In genomic region chr5:111454198-111454606, GRCh38 we compare ENCODE assay signal across 8 cellular contexts. TPM values are rescaled to one million over a fixed set of nuclear protein-coding genes. Genes with fewer than 3 reads are reported as not detected.
A peak's percentile ranks its signal among the peaks of the same experiment; 100 is the strongest.
DNase-seq lines count a peak whose midpoint lies in the region; ATAC-seq and TF ChIP-seq lines count a peak whose summit lies in the region.

No MANE protein-coding gene starts in this region.

- H3K18ac ChIP-seq in mesendoderm (ENCODE audit: low read length): no peak overlapping the region

- H2BK15ac ChIP-seq in mesendoderm (replicated peaks; ENCODE audit: low read depth): no peak overlapping the region

- ATAC-seq in HG02938 (IDR thresholded peaks at IDR 0.05; ENCODE audit: unreplicated experiment) (no peak), HG02852 (IDR thresholded peaks at IDR 0.05; ENCODE audit: unreplicated experiment) (no peak)

- H3K9ac ChIP-seq in fibroblast of lung (ENCODE audit: insufficient read depth, low read length) (no peak overlapping the region), mesendoderm (ENCODE audit: low read length) (no peak overlapping the region)

- no peak overlapping the region for H4K5ac ChIP-seq in mesendoderm (ENCODE audit: low read length)

- H2AK5ac ChIP-seq in mesendoderm (ENCODE audit: low read length): no peak overlapping the region

- H3K9me3 ChIP-seq in fibroblast of lung (ENCODE audit: control insufficient read depth, insufficient read depth, low read depth, low read length): no peaks in the 10 kb centered on the region

- no peaks in the 10 kb centered on the region for H4K20me1 ChIP-seq in fibroblast of lung (ENCODE audit: control insufficient read depth, extremely low read depth, insufficient read depth, low read length)

- no peak overlapping the region for H3K4ac ChIP-seq in mesendoderm (ENCODE audit: low read depth, low read length)

- H3K79me2 ChIP-seq in fibroblast of lung (ENCODE audit: control insufficient read depth, insufficient read depth, low read length) (no peaks in the 10 kb centered on the region), mesendoderm (ENCODE audit: control insufficient read depth, insufficient read depth, low read length) (no peaks in the 10 kb centered on the region)

- H3K36me3 Mint-ChIP-seq in HFFc6 (ENCODE audit: low read depth): no peaks in the 10 kb centered on the region
- H3K36me3 Mint-ChIP-seq in nephron progenitor cell (ENCODE audit: low read depth): no peaks in the 10 kb centered on the region

- H3K4me2 ChIP-seq in fibroblast of lung (ENCODE audit: extremely low read depth, insufficient read depth, low read length) (no peak overlapping the region), mesendoderm (ENCODE audit: low read length) (no peak overlapping the region)

- H3K9me3 Mint-ChIP-seq in HFFc6 (no peaks in the 10 kb centered on the region), nephron progenitor cell (no peaks in the 10 kb centered on the region)

- H3K56ac ChIP-seq in mesendoderm (ENCODE audit: low read length): no peak overlapping the region

- H2AFZ ChIP-seq in fibroblast of lung (ENCODE audit: low read length): no peak overlapping the region

- H3K4me1 ChIP-seq in fibroblast of lung (ENCODE audit: control insufficient read depth, extremely low read depth, insufficient read depth, low read length) (peaks cover 2% of the 10 kb centered on the region), mesendoderm (ENCODE audit: control insufficient read depth, low read depth, low read length) (no peaks in the 10 kb centered on the region)

- no CpG with 5 or more reads among the region's 3 CpGs for WGBS in mesendoderm (ENCODE audit: extremely low coverage, insufficient coverage, low lambda C conversion rate)

- H3K27ac Mint-ChIP-seq in HFFc6: peak overlapping the region; percentile 86
- no peak overlapping the region for H3K27ac Mint-ChIP-seq in nephron progenitor cell

- H4K8ac ChIP-seq in mesendoderm (ENCODE audit: low read depth, low read length): no peak overlapping the region

- H3K4me3 ChIP-seq in AG09309 (ENCODE audit: control insufficient read depth, low read depth, low read length): no peak overlapping the region
- no peak overlapping the region for H3K4me3 ChIP-seq in fibroblast of lung (replicated peaks in 1 of 4; ENCODE audit: control extremely low read depth in 1 of 4, insufficient read depth in 1 of 4, low read depth in 3 of 4, low read length in 4 of 4)
- H3K4me3 ChIP-seq in mesendoderm (ENCODE audit: low read length): no peak overlapping the region

- H3K79me1 ChIP-seq in mesendoderm (ENCODE audit: low read length): no peaks in the 10 kb centered on the region

- TF ChIP-seq CTCF in AG09309 (IDR thresholded peaks at IDR 0.05; ENCODE audit: control insufficient read depth, insufficient read depth, low read depth, low read length, missing control alignments) (no peak), HFFc6 (IDR thresholded peaks at IDR 0.05) (no peak), fibroblast of lung (conservative IDR thresholded peaks at IDR 0.05 in 1 of 2, IDR thresholded peaks at IDR 0.05 in 1 of 2; ENCODE audit: low read depth in 1 of 2, low read length in 2 of 2) (no peak), nephron progenitor cell (IDR thresholded peaks at IDR 0.05) (no peak)

- H3K27me3 ChIP-seq in fibroblast of lung (ENCODE audit: control insufficient read depth, insufficient read depth, low read length) (no peaks in the 10 kb centered on the region), mesendoderm (ENCODE audit: insufficient read depth, low read length, poor library complexity) (no peaks in the 10 kb centered on the region)

- DNase-seq in AG09309 (ENCODE audit: low read depth) (peak; percentile 14), HFFc6 (peak; percentile 70), NCI-H748 (lab: John Stamatoyannopoulos, UW; ENCODE audit: unreplicated experiment) (peak; percentile 91), fibroblast of lung (ENCODE audit: low read depth in 2 of 2) (peak; percentile 73 to 77), mesendoderm (no peak), nephron progenitor cell (no peak)

- H3K27ac ChIP-seq in fibroblast of lung (ENCODE audit: insufficient read depth, low read length) (no peak overlapping the region), mesendoderm (ENCODE audit: low read depth, low read length) (no peak overlapping the region)

- H3K4me1 Mint-ChIP-seq in HFFc6 (ENCODE audit: low read depth) (peaks cover 31% of the 10 kb centered on the region), nephron progenitor cell (no peaks in the 10 kb centered on the region)

- H2BK5ac ChIP-seq in mesendoderm (ENCODE audit: low read length): no peak overlapping the region

- H3K36me3 ChIP-seq in fibroblast of lung (ENCODE audit: control insufficient read depth, insufficient read depth, low read length): no peaks in the 10 kb centered on the region
- H3K36me3 ChIP-seq in mesendoderm (ENCODE audit: control insufficient read depth, insufficient read depth, low read length): no peaks in the 10 kb centered on the region

- no peaks in the 10 kb centered on the region for H3K27me3 Mint-ChIP-seq in HFFc6 (ENCODE audit: insufficient read depth)
- peaks cover 6% of the 10 kb centered on the region for H3K27me3 Mint-ChIP-seq in nephron progenitor cell (ENCODE audit: low read depth, poor library complexity)

- H2BK120ac ChIP-seq in mesendoderm (ENCODE audit: low read depth, low read length): no peak overlapping the region

- H3K4me3 Mint-ChIP-seq in HFFc6 (peak overlapping the region; percentile 77), nephron progenitor cell (no peak overlapping the region)

- no peak overlapping the region for H3K23ac ChIP-seq in mesendoderm (ENCODE audit: low read length)

RNA-seq across cellular contexts. Expression of gene STARD4, which starts 58.1 kb away (rescaled TPM):
- 10 to 100 TPM; 18.0 to 26.4 (median 24.4) TPM for total RNA-seq in HFFc6 (2021; fragmentation: NEBNext Ultra II Directional; extraction: Animal tissue kit (Norgen Biotek cat#: 25700))
- total RNA-seq in fibroblast of lung: 88.6 and 154 TPM in 2 replicates
- 39.1 and 74.6 TPM in 2 replicates for polyA plus RNA-seq in fibroblast of lung
- 32.6 and 53.1 TPM in 2 replicates for polyA plus RNA-seq in fibroblast of lung (2012)
- 15.7 and 42.7 TPM in 2 replicates for polyA minus RNA-seq in fibroblast of lung (ENCODE audit: low replicate concordance)
- 42.6 TPM for polyA plus RNA-seq in mesendoderm (2013, experiment 1 of 2)
- polyA plus RNA-seq in mesendoderm (2013, experiment 2 of 2): 43.4 TPM

Comparison
In these comparisons a context has a peak if more than half of its experiments do, and no peak if none do; other contexts are left out.
1. DNase-seq: peak in AG09309 (single experiment), HFFc6 (single experiment), NCI-H748 (single experiment) and fibroblast of lung (2 of 2); none in mesendoderm (single experiment) and nephron progenitor cell (single experiment).